Comparison of ENCODE assay signal across 1 cellular context in genomic region chr15:56552668-56553067, GRCh38.
A peak's percentile ranks its signal among the peaks of the same experiment; 100 is the strongest.
TF ChIP-seq lines count a peak whose summit lies in the region.

No MANE protein-coding gene starts in this region.

TF ChIP-seq in K562, 482 proteins besides CTCF, POLR2A, EP300 and RAD21:
- peak; percentile 46; the same call in 1 of the 2 replicates for TF ChIP-seq ATF3 (IDR thresholded peaks at IDR 0.05)
- no peak for TF ChIP-seq ATF3 (CRISPR knock-in tag; conservative IDR thresholded peaks at IDR 0.05)
- no peak for TF ChIP-seq ZNF174 (CRISPR knock-in tag; IDR thresholded peaks at IDR 0.05)
- peak; percentile 14; the same call in 1 of the 2 replicates for TF ChIP-seq TFE3 (CRISPR knock-in tag; IDR thresholded peaks at IDR 0.05)
- no peak for TF ChIP-seq ZFP1 (CRISPR knock-in tag; IDR thresholded peaks at IDR 0.05)
- no peak for TF ChIP-seq TCF7L2 (IDR thresholded peaks at IDR 0.05; ENCODE audit: low read depth, low read length)
- TF ChIP-seq PATZ1 (CRISPR knock-in tag; IDR thresholded peaks at IDR 0.05; ENCODE audit: borderline replicate concordance) = no peak
- no peak for TF ChIP-seq MXD1 (CRISPR knock-in tag; IDR thresholded peaks at IDR 0.05; ENCODE audit: borderline replicate concordance, poor library complexity, severe bottlenecking)
- TF ChIP-seq DNMT1 (IDR thresholded peaks at IDR 0.05) = no peak
- no peak for TF ChIP-seq KDM4B (IDR thresholded peaks at IDR 0.05; ENCODE audit: borderline replicate concordance in 2 of 2, low read depth in 1 of 2)
- TF ChIP-seq FOXM1 (IDR thresholded peaks at IDR 0.05; ENCODE audit: low read depth) = peak; percentile 41; the same call in 1 of the 2 replicates
- no peak for TF ChIP-seq FOXM1 (CRISPR knock-in tag; IDR thresholded peaks at IDR 0.05; ENCODE audit: low read depth)
- TF ChIP-seq RAD51 (IDR thresholded peaks at IDR 0.05; ENCODE audit: borderline replicate concordance, low read depth) = peak; percentile 28; the same call in 1 of the 2 replicates
- TF ChIP-seq ID3 (CRISPR knock-in tag; IDR thresholded peaks at IDR 0.05) = no peak
- TF ChIP-seq ID3 (tag; IDR thresholded peaks at IDR 0.05) = no peak
- peak; percentile 38 to 82; a peak in 2 of 4 replicates for TF ChIP-seq TRIM24 (IDR thresholded peaks at IDR 0.05)
- peak; percentile 54; the same call in 1 of the 2 replicates for TF ChIP-seq CEBPG (CRISPR knock-in tag; IDR thresholded peaks at IDR 0.05)
- peak in 1 of 2 experiments; percentile 88; a peak in 2 of 4 replicates for TF ChIP-seq CEBPG (tag; conservative IDR thresholded peaks at IDR 0.05 in 1 of 2, IDR thresholded peaks at IDR 0.05 in 1 of 2)
- TF ChIP-seq ATF4 (CRISPR knock-in tag; IDR thresholded peaks at IDR 0.05) = peak; percentile 63; the same call in 1 of the 2 replicates
- TF ChIP-seq DDX20 (tag; IDR thresholded peaks at IDR 0.05; ENCODE audit: low read depth) = 0 out of 2 replicates have a peak, but pooled peaks have one; percentile 9
- no peak for TF ChIP-seq ZNF318 (IDR thresholded peaks at IDR 0.05; ENCODE audit: borderline replicate concordance in 1 of 2, low read depth in 1 of 2)
- TF ChIP-seq ATF7 (IDR thresholded peaks at IDR 0.05) = peak; percentile 35; the same call in 1 of the 2 replicates
- no peak for TF ChIP-seq BACH1 (tag; IDR thresholded peaks at IDR 0.05)
- peak; percentile 19; the same call in 1 of the 2 replicates for TF ChIP-seq SOX6 (IDR thresholded peaks at IDR 0.05)
- TF ChIP-seq MCM2 (IDR thresholded peaks at IDR 0.05; ENCODE audit: low read depth) = no peak
- TF ChIP-seq GTF2E2 (tag; IDR thresholded peaks at IDR 0.05) = no peak
- no peak for TF ChIP-seq RCOR1 (IDR thresholded peaks at IDR 0.05; ENCODE audit: borderline replicate concordance in 1 of 2, low read depth in 2 of 2, low read length in 2 of 2)
- TF ChIP-seq TCF7 (IDR thresholded peaks at IDR 0.05; ENCODE audit: borderline replicate concordance) = no peak
- TF ChIP-seq POU5F1 (IDR thresholded peaks at IDR 0.05; ENCODE audit: borderline replicate concordance, low read depth, low read length, partially characterized antibody) = no peak
TF ChIP-seq in K562: peak in this region for 10.
